25 cellular contexts compared by ENCODE assay signal in genomic region chr2:185187421-185187820, GRCh38.
DNase-seq lines count a peak whose midpoint lies in the region; ATAC-seq, FAIRE-seq and TF ChIP-seq lines count a peak whose summit lies in the region.
"Had no signal": no experiment of that assay in that cellular context is flagged by ENCODE, and none has a peak within 500 bp of the region (broad histone marks: within the 10 kb centered on the region; RNA-seq: fewer than 3 reads in every experiment).

No MANE protein-coding gene starts in this region.

- H3K27me3 Mint-ChIP-seq in MCF 10A (ENCODE audit: insufficient read depth, unreplicated experiment) = no peaks in the 10 kb centered on the region
- H3K27me3 Mint-ChIP-seq in stimulated activated memory B cell treated with anti-CD40 and anti-IgM and Interleukin-4, amounts not matched to agents 10 μg/mL and 1 μg/mL and 100 μg/mL, for 72 hours = no peaks in the 10 kb centered on the region

- no peak for TF ChIP-seq POLR2A in breast epithelium (IDR thresholded peaks at IDR 0.05)

- H3K4me3 ChIP-seq in breast epithelium (no peak overlapping the region), ascending aorta (no peak overlapping the region)
- H3K4me3 ChIP-seq: K562, Peyer's patch, SJSA1 had no signal

- H3K9me3 ChIP-seq in breast epithelium (no peaks in the 10 kb centered on the region), ascending aorta (no peaks in the 10 kb centered on the region)
- H3K9me3 ChIP-seq: Peyer's patch, SJSA1 had no signal

- no peak overlapping the region for H3K4me3 Mint-ChIP-seq in MCF 10A (ENCODE audit: unreplicated experiment)
- no peak overlapping the region for H3K4me3 Mint-ChIP-seq in stimulated activated memory B cell treated with anti-CD40 and anti-IgM and Interleukin-4, amounts not matched to agents 10 μg/mL and 1 μg/mL and 100 μg/mL, for 72 hours
- H3K4me3 Mint-ChIP-seq: CD8-positive, alpha-beta T cell had no signal

- intact Hi-C loops in MCF 10A (cut with micrococcal nuclease) = no loop called here
- intact Hi-C loops in breast epithelium (cut with DNase I; ENCODE audit: low total_unique reads) = no loop called here
- intact Hi-C loops in ascending aorta (cut with DNase I) = no loop called here

- H3K27ac ChIP-seq in breast epithelium (no peak overlapping the region), ascending aorta (no peak overlapping the region)
- H3K27ac ChIP-seq: Peyer's patch, SJSA1 had no signal

- TF ChIP-seq CTCF in MCF 10A (IDR thresholded peaks at IDR 0.05; ENCODE audit: unreplicated experiment) (no peak), breast epithelium (IDR thresholded peaks at IDR 0.05) (no peak), ascending aorta (IDR thresholded peaks at IDR 0.05) (no peak)

- ATAC-seq in stimulated activated memory B cell treated with anti-CD40 and anti-IgM and Interleukin-4, amounts not matched to agents 10 μg/mL and 1 μg/mL and 100 μg/mL, for 72 hours = peak; percentile 51
- no peak for ATAC-seq in SK-N-SH treated with all-trans-retinoic acid at 6 μM for 48 hours
- ATAC-seq: CD8-positive, alpha-beta T cell; HepG2; K562 had no signal

- DNase-seq in MCF 10A (ENCODE audit: unreplicated experiment) (peak; percentile 41), breast epithelium (ENCODE audit: low spot score in 2 of 2) (no peak), RCC 7860 (ENCODE audit: low spot score) (peak; percentile 40), glomerular visceral epithelial cell (ENCODE audit: extremely low spot score) (peak; percentile 4), ascending aorta (ENCODE audit: low spot score in 2 of 2) (no peak), UCSD-AML1 (lab: John Stamatoyannopoulos, UW; ENCODE audit: unreplicated experiment) (no peak)
- DNase-seq: AML-193; Calu3; CD8-positive, alpha-beta T cell; DMS153; NCI-H1092; NCI-H1436; NCI-H1930; NCI-H226; NCI-H510A treated with DMSO at 0.1 percent for 48 hours; NCI-H774; Peyer's patch had no signal

- CTCF ChIA-PET in MCF 10A (lab: Yijun Ruan, JAX) = interaction anchor here (1.3 kb wide), 1 partner anchor 11 kb away, joined by 4 read pairs; no protein-coding TSS in a partner anchor

- H3K4me1 Mint-ChIP-seq in MCF 10A (ENCODE audit: insufficient read depth, unreplicated experiment) = peaks cover 8% of the 10 kb centered on the region
- no peaks in the 10 kb centered on the region for H3K4me1 Mint-ChIP-seq in stimulated activated memory B cell treated with anti-CD40 and anti-IgM and Interleukin-4, amounts not matched to agents 10 μg/mL and 1 μg/mL and 100 μg/mL, for 72 hours

- no peak for FAIRE-seq in RCC 7860 (lab: Jason Lieb, UNC)
- FAIRE-seq: G401.6, GM19239, H54, HepG2, K562 had no signal

- POLR2A ChIA-PET in MCF 10A (lab: Yijun Ruan, JAX) = interaction anchor here (0.7 kb wide), 1 partner anchor 22 kb away, joined by 3 read pairs; no protein-coding TSS in a partner anchor

- no peaks in the 10 kb centered on the region for H3K9me3 Mint-ChIP-seq in MCF 10A (ENCODE audit: unreplicated experiment)
- no peaks in the 10 kb centered on the region for H3K9me3 Mint-ChIP-seq in stimulated activated memory B cell treated with anti-CD40 and anti-IgM and Interleukin-4, amounts not matched to agents 10 μg/mL and 1 μg/mL and 100 μg/mL, for 72 hours

- no TSS peak for BruUV-seq in MCF 10A (replicated peaks; lab: Mats Ljungman, UMichigan)

- no peaks in the 10 kb centered on the region for H3K4me1 ChIP-seq in breast epithelium
- no peaks in the 10 kb centered on the region for H3K4me1 ChIP-seq in ascending aorta
- H3K4me1 ChIP-seq: Peyer's patch, SJSA1 had no signal

- H3K36me3 Mint-ChIP-seq in MCF 10A (ENCODE audit: insufficient read depth, unreplicated experiment) = no peaks in the 10 kb centered on the region
- H3K36me3 Mint-ChIP-seq in stimulated activated memory B cell treated with anti-CD40 and anti-IgM and Interleukin-4, amounts not matched to agents 10 μg/mL and 1 μg/mL and 100 μg/mL, for 72 hours = no peaks in the 10 kb centered on the region
- H3K36me3 Mint-ChIP-seq: CD8-positive, alpha-beta T cell had no signal

- H3K36me3 ChIP-seq in breast epithelium (peaks cover 5% of the 10 kb centered on the region), ascending aorta (no peaks in the 10 kb centered on the region)
- H3K36me3 ChIP-seq: Peyer's patch, SJSA1 had no signal

- no peaks in the 10 kb centered on the region for H3K27me3 ChIP-seq in breast epithelium
- H3K27me3 ChIP-seq in ascending aorta = no peaks in the 10 kb centered on the region
- H3K27me3 ChIP-seq: Peyer's patch, SJSA1 had no signal

- no peak overlapping the region for H3K27ac Mint-ChIP-seq in MCF 10A (ENCODE audit: low read depth, unreplicated experiment)
- H3K27ac Mint-ChIP-seq in stimulated activated memory B cell treated with anti-CD40 and anti-IgM and Interleukin-4, amounts not matched to agents 10 μg/mL and 1 μg/mL and 100 μg/mL, for 72 hours = no peak overlapping the region
- H3K27ac Mint-ChIP-seq: CD8-positive, alpha-beta T cell had no signal

TF ChIP-seq in SK-N-SH treated with all-trans-retinoic acid at 6 μM for 48 hours, 23 proteins besides CTCF, POLR2A, EP300 and RAD21:
- no peak for TF ChIP-seq ZFP30 (CRISPR knock-in tag; IDR thresholded peaks at IDR 0.05)
- no peak for TF ChIP-seq TOX (CRISPR knock-in tag; IDR thresholded peaks at IDR 0.05; ENCODE audit: borderline replicate concordance)
- no peak for TF ChIP-seq ESRRG (CRISPR knock-in tag; IDR thresholded peaks at IDR 0.05)
- TF ChIP-seq CREB5 (CRISPR knock-in tag; IDR thresholded peaks at IDR 0.05; ENCODE audit: low read depth) = no peak

Comparison
In these comparisons a context has a peak if more than half of its experiments do, and no peak if none do; other contexts are left out.
1. DNase-seq: peak in MCF 10A (single experiment), RCC 7860 (single experiment) and glomerular visceral epithelial cell (single experiment); none in breast epithelium (0 of 2), ascending aorta (0 of 2) and UCSD-AML1 (single experiment).